In genomic region chr16:383326-384020, GRCh38 we compare ENCODE assay signal across 6 cellular contexts.
A peak's percentile ranks its signal among the peaks of the same experiment; 100 is the strongest.
DNase-seq lines count a peak whose midpoint lies in the region; ATAC-seq and TF ChIP-seq lines count a peak whose summit lies in the region.

No MANE protein-coding gene starts in this region.

- no peaks in the 10 kb centered on the region for H3K27me3 ChIP-seq in tibial artery

- intact Hi-C loops in tibial artery (cut with DNase I; ENCODE audit: low total_unique reads), result no loop called here

- ATAC-seq in GM21576 (IDR thresholded peaks at IDR 0.05; ENCODE audit: unreplicated experiment), result no peak

- H3K9me3 ChIP-seq in tibial artery, result no peaks in the 10 kb centered on the region

- peaks cover 0 to 49% (median 30%) of the 10 kb centered on the region in 4 donors for H3K4me1 ChIP-seq in tibial artery

- DNase-seq in GM12865 (ENCODE audit: low read depth), result peak; percentile 85
- peak; percentile 69 for DNase-seq in iPS DF 19.7 (ENCODE audit: low read depth, low spot score)
- DNase-seq in tibial artery, result peak in 1 of 2 donors; percentile 64
- DNase-seq in NCI-H128 (lab: John Stamatoyannopoulos, UW; ENCODE audit: unreplicated experiment), result no peak

- H3K4me3 ChIP-seq in GM12865 (ENCODE audit: low read depth, low read length), result peak overlapping the region; percentile 93
- peak overlapping the region; percentile 83 to 96 for H3K4me3 ChIP-seq in tibial artery

- H3K36me3 ChIP-seq in tibial artery, result no peaks in the 10 kb centered on the region

- TF ChIP-seq CTCF in GM12865 (IDR thresholded peaks at IDR 0.05; ENCODE audit: insufficient read depth, low read depth, low read length, missing control alignments) (no peak), VCaP (conservative IDR thresholded peaks at IDR 0.05) (no peak), tibial artery (IDR thresholded peaks at IDR 0.05) (no peak)

- peak overlapping the region; percentile 89 for H3K27ac ChIP-seq in VCaP
- H3K27ac ChIP-seq in tibial artery, result no peak overlapping the region
